ENCODE assay signal across 1 cellular context in the genomic region with DNA sequence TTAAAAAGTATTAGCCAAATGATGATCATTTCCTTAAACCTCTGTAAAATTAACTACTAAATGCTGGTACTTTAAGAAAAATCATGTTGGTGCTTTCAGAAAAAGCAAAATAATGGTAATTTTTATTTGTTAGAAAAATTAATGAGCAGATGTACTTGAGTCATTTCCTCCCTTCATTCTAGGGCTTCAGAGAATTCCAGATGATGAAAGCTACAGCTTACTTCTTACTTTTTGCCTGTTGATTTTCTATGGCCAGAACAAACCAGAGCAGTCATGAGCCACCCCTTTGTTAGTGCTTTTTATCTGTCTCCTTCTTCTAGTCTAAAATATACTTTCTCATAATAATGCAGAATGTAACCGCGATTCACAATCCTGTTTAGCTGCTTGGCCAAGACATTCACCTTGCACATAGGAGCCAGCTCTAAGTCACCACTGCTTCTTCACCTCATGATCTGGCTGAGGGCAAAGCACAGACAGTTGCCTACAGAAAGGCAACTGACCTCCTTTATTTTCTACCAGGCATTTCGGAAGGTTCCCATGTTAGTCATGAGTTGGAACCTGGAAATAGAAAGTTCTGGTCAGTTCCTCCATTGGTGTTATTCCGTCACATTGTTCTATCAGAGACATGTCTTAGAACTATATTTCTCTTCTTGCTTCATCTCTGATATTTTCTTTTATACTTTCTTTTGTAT.
TF ChIP-seq lines count a peak whose summit lies in the region.

No MANE protein-coding gene starts in this region.

TF ChIP-seq in IMR-90, 13 proteins besides CTCF, POLR2A, EP300 and RAD21 (continued from another document):
- no peak for TF ChIP-seq MAFK (IDR thresholded peaks at IDR 0.05; ENCODE audit: low read depth, low read length)
- TF ChIP-seq, protein P1, sequence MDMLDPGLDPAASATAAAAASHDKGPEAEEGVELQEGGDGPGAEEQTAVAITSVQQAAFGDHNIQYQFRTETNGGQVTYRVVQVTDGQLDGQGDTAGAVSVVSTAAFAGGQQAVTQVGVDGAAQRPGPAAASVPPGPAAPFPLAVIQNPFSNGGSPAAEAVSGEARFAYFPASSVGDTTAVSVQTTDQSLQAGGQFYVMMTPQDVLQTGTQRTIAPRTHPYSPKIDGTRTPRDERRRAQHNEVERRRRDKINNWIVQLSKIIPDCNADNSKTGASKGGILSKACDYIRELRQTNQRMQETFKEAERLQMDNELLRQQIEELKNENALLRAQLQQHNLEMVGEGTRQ (IDR thresholded peaks at IDR 0.05; ENCODE audit: low read depth, low read length) = no peak
- TF ChIP-seq, protein P2, sequence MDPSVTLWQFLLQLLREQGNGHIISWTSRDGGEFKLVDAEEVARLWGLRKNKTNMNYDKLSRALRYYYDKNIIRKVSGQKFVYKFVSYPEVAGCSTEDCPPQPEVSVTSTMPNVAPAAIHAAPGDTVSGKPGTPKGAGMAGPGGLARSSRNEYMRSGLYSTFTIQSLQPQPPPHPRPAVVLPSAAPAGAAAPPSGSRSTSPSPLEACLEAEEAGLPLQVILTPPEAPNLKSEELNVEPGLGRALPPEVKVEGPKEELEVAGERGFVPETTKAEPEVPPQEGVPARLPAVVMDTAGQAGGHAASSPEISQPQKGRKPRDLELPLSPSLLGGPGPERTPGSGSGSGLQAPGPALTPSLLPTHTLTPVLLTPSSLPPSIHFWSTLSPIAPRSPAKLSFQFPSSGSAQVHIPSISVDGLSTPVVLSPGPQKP (IDR thresholded peaks at IDR 0.05; ENCODE audit: borderline replicate concordance, low read depth, low read length) = no peak
- no peak for TF ChIP-seq MAZ (IDR thresholded peaks at IDR 0.05; ENCODE audit: borderline replicate concordance, low read depth, low read length)
